1 cellular context compared by ENCODE assay signal in the genomic region with DNA sequence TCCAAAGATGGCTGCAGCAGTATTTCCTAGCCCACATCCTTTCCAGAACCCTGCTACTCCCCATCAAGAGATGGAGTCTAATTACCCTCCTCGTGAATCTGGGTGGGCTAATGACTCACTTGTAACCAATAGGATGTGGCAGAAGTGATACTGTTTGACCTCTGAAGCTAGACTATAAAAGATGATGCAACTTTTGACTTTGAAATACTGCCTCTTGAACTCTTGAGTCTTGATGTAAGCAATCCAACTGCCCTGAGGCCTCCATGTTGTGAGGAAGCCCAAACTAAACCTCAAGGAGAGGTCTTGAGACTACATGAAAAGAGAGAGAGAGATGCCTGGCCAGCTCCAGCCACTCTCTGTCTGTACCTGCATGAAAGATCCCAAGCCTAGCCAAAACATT.
TF ChIP-seq lines count a peak whose summit lies in the region.

No MANE protein-coding gene starts in this region.

TF ChIP-seq in K562, 482 proteins besides CTCF, POLR2A, EP300 and RAD21 (continued from another document):
- TF ChIP-seq, protein P1, sequence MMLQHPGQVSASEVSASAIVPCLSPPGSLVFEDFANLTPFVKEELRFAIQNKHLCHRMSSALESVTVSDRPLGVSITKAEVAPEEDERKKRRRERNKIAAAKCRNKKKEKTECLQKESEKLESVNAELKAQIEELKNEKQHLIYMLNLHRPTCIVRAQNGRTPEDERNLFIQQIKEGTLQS (IDR thresholded peaks at IDR 0.05), result peak; percentile 85
- TF ChIP-seq, protein P1 (CRISPR knock-in tag; conservative IDR thresholded peaks at IDR 0.05), result no peak
- TF ChIP-seq NR2C1 (IDR thresholded peaks at IDR 0.05), result no peak
- 0 out of 2 replicates have a peak, but pooled peaks have one; percentile 27 for TF ChIP-seq NR2C1 (tag; IDR thresholded peaks at IDR 0.05)
- TF ChIP-seq MTF1 (CRISPR knock-in tag; IDR thresholded peaks at IDR 0.05; ENCODE audit: borderline replicate concordance), result no peak
- TF ChIP-seq CEBPG (CRISPR knock-in tag; IDR thresholded peaks at IDR 0.05), result peak; percentile 63
- peak; percentile 72 to 90 for TF ChIP-seq CEBPG (tag; conservative IDR thresholded peaks at IDR 0.05 in 1 of 2, IDR thresholded peaks at IDR 0.05 in 1 of 2)
- TF ChIP-seq ZNF140 (CRISPR knock-in tag; IDR thresholded peaks at IDR 0.05), result no peak
- no peak for TF ChIP-seq NFATC3 (IDR thresholded peaks at IDR 0.05)
- no peak for TF ChIP-seq MIER1 (IDR thresholded peaks at IDR 0.05; ENCODE audit: low read depth)
- TF ChIP-seq SMARCA5 (IDR thresholded peaks at IDR 0.05), result no peak
- TF ChIP-seq, protein P2, sequence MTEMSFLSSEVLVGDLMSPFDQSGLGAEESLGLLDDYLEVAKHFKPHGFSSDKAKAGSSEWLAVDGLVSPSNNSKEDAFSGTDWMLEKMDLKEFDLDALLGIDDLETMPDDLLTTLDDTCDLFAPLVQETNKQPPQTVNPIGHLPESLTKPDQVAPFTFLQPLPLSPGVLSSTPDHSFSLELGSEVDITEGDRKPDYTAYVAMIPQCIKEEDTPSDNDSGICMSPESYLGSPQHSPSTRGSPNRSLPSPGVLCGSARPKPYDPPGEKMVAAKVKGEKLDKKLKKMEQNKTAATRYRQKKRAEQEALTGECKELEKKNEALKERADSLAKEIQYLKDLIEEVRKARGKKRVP (CRISPR knock-in tag; IDR thresholded peaks at IDR 0.05), result peak; percentile 50; the same call in 1 of the 2 replicates
- TF ChIP-seq CEBPB (tag; IDR thresholded peaks at IDR 0.05), result peak; percentile 47
- TF ChIP-seq L3MBTL2 (IDR thresholded peaks at IDR 0.05), result no peak
- peak; percentile 72; the same call in 1 of the 2 replicates for TF ChIP-seq ZSCAN32 (CRISPR knock-in tag; IDR thresholded peaks at IDR 0.05)
- no peak for TF ChIP-seq ZBED1 (IDR thresholded peaks at IDR 0.05)
- no peak for TF ChIP-seq LARP7 (IDR thresholded peaks at IDR 0.05)
- no peak for TF ChIP-seq ZNF408 (CRISPR knock-in tag; IDR thresholded peaks at IDR 0.05; ENCODE audit: low read depth)
- no peak for TF ChIP-seq SMARCC2 (IDR thresholded peaks at IDR 0.05; ENCODE audit: low read depth)
- TF ChIP-seq CBX8 (IDR thresholded peaks at IDR 0.05; ENCODE audit: borderline replicate concordance, extremely low read depth, low read depth, low read length, poor library complexity, severe bottlenecking), result no peak
- TF ChIP-seq BCL6 (CRISPR knock-in tag; IDR thresholded peaks at IDR 0.05), result no peak
- no peak for TF ChIP-seq EHMT2 (IDR thresholded peaks at IDR 0.05)
- TF ChIP-seq RNF2 (IDR thresholded peaks at IDR 0.05), result no peak
- TF ChIP-seq TRIM24 (IDR thresholded peaks at IDR 0.05), result peak in 1 of 2 experiments; percentile 31; a peak in 1 of 4 replicates
- no peak for TF ChIP-seq STAG1 (CRISPR knock-in tag; IDR thresholded peaks at IDR 0.05; ENCODE audit: borderline replicate concordance)
- no peak for TF ChIP-seq PRDM10 (IDR thresholded peaks at IDR 0.05; ENCODE audit: partially characterized antibody)
- TF ChIP-seq PTTG1 (tag; IDR thresholded peaks at IDR 0.05; ENCODE audit: low read depth), result no peak
- no peak for TF ChIP-seq ZNF282 (CRISPR knock-in tag; IDR thresholded peaks at IDR 0.05)
- TF ChIP-seq CREB1 (IDR thresholded peaks at IDR 0.05), result no peak
- TF ChIP-seq CREB1 (CRISPR knock-in tag; IDR thresholded peaks at IDR 0.05), result no peak
